10 cellular contexts compared by ENCODE assay signal in genomic region chr3:133547432-133548041, GRCh38. TPM values are rescaled to one million over a fixed set of nuclear protein-coding genes. Genes with fewer than 3 reads are reported as not detected.
DNase-seq lines count a peak whose midpoint lies in the region; ATAC-seq, FAIRE-seq and TF ChIP-seq lines count a peak whose summit lies in the region.
"Had no signal": no experiment of that assay in that cellular context is flagged by ENCODE, and none has a peak within 500 bp of the region (broad histone marks: within the 10 kb centered on the region; RNA-seq: fewer than 3 reads in every experiment).

No MANE protein-coding gene starts in this region.

- H4K20me1 ChIP-seq in SU-DHL-6 (ENCODE audit: low read depth, low read length), result no peaks in the 10 kb centered on the region

- peaks cover 12% of the 10 kb centered on the region for H3K4me1 Mint-ChIP-seq in progenitor cell of endocrine pancreas (ENCODE audit: low read depth)
- no peaks in the 10 kb centered on the region for H3K4me1 Mint-ChIP-seq in T-helper 2 cell treated with Interferon-gamma antibody and Interleukin-4, amounts not matched to agents 5 μg/mL and 100 μg/mL, for 36 hours (ENCODE audit: low read depth)

- H3F3A ChIP-seq in SU-DHL-6 (ENCODE audit: insufficient read depth), result no peaks in the 10 kb centered on the region

- H3K36me3 ChIP-seq in SU-DHL-6 (ENCODE audit: low read length) (no peaks in the 10 kb centered on the region), heart right ventricle (no peaks in the 10 kb centered on the region)

- H3K9me3 ChIP-seq in SU-DHL-6 (ENCODE audit: insufficient read depth, low read length) (no peaks in the 10 kb centered on the region), heart right ventricle (peaks cover 0 to 7% (median 0%) of the 10 kb centered on the region in 11 donors)

- 59 to 69% methylated on average over 3 of the region's 3 CpGs for WGBS in heart right ventricle, 2 donors

- H3K27me3 Mint-ChIP-seq in progenitor cell of endocrine pancreas, result no peaks in the 10 kb centered on the region
- H3K27me3 Mint-ChIP-seq in T-helper 2 cell treated with Interferon-gamma antibody and Interleukin-4, amounts not matched to agents 5 μg/mL and 100 μg/mL, for 36 hours (ENCODE audit: low read depth), result peaks cover 2% of the 10 kb centered on the region

- ATAC-seq in heart right ventricle, result peak; percentile 50 to 82 (median 67)

- H3K27ac Mint-ChIP-seq in progenitor cell of endocrine pancreas, result peak overlapping the region; percentile 79
- no peak overlapping the region for H3K27ac Mint-ChIP-seq in T-helper 2 cell treated with Interferon-gamma antibody and Interleukin-4, amounts not matched to agents 5 μg/mL and 100 μg/mL, for 36 hours

- H3K27me3 ChIP-seq in SU-DHL-6 (ENCODE audit: low read length), result no peaks in the 10 kb centered on the region
- no peaks in the 10 kb centered on the region for H3K27me3 ChIP-seq in heart right ventricle

- H3K4me3 ChIP-seq in SU-DHL-6 (ENCODE audit: insufficient read depth, low read length, poor library complexity, severe bottlenecking) (no peak overlapping the region), heart right ventricle (no peak overlapping the region)

- H3K27ac ChIP-seq in SU-DHL-6 (ENCODE audit: low read depth, low read length) (0 out of 2 replicates have a peak overlapping the region, but pooled peaks have one; percentile 11), heart right ventricle (peak overlapping the region in 9 of 10 donors; percentile 27 to 83 (median 60))

- no peak overlapping the region for H3K4me2 ChIP-seq in SU-DHL-6 (ENCODE audit: low read depth, low read length, poor library complexity, severe bottlenecking)

- H3K4me3 Mint-ChIP-seq in progenitor cell of endocrine pancreas (ENCODE audit: low read depth), result no peak overlapping the region
- no peak overlapping the region for H3K4me3 Mint-ChIP-seq in T-helper 2 cell treated with Interferon-gamma antibody and Interleukin-4, amounts not matched to agents 5 μg/mL and 100 μg/mL, for 36 hours

- H3K4me1 ChIP-seq in heart right ventricle, result peaks cover 5 to 20% (median 14%) of the 10 kb centered on the region in 9 donors

- no peak for TF ChIP-seq CTCF in SU-DHL-6 (IDR thresholded peaks at IDR 0.05; ENCODE audit: insufficient read depth, low read length, poor library complexity, severe bottlenecking)
- TF ChIP-seq CTCF in heart right ventricle (IDR thresholded peaks at IDR 0.05), result no peak
- no peak for TF ChIP-seq CTCF in progenitor cell of endocrine pancreas (IDR thresholded peaks at IDR 0.05; ENCODE audit: unreplicated experiment)
- TF ChIP-seq CTCF in GM10266 (IDR thresholded peaks at IDR 0.05; ENCODE audit: control insufficient read depth, insufficient read depth, low read depth, missing control alignments), result no peak

- H3K9ac ChIP-seq in SU-DHL-6 (ENCODE audit: low read length), result no peak overlapping the region

- peak; percentile 89 for FAIRE-seq in G401.6 (lab: Jason Lieb, UNC)

- H3K79me2 ChIP-seq in SU-DHL-6 (ENCODE audit: insufficient read depth, low read length), result no peaks in the 10 kb centered on the region

- DNase-seq in heart right ventricle, result no peak
- no peak for DNase-seq in progenitor cell of endocrine pancreas (ENCODE audit: low spot score, unreplicated experiment)
- no peak for DNase-seq in cerebellum (ENCODE audit: low spot score)
- DNase-seq in GM10266 (ENCODE audit: extremely low spot score), result no peak
- DNase-seq in GOT3 (lab: John Stamatoyannopoulos, UW), result no peak
- no peak for DNase-seq in T-helper 2 cell treated with Interferon-gamma antibody and Interleukin-4, amounts not matched to agents 5 μg/mL and 100 μg/mL, for 36 hours (ENCODE audit: low spot score)
- DNase-seq: caudate nucleus, T-helper 9 cell had no signal

- no peaks in the 10 kb centered on the region for H3K9me2 ChIP-seq in SU-DHL-6 (replicated peaks; ENCODE audit: insufficient read depth, low read length)

- H2AFZ ChIP-seq in SU-DHL-6 (ENCODE audit: low read depth, low read length, severe bottlenecking), result no peak overlapping the region

- H3K9me3 Mint-ChIP-seq in progenitor cell of endocrine pancreas (ENCODE audit: low read depth), result no peaks in the 10 kb centered on the region
- no peaks in the 10 kb centered on the region for H3K9me3 Mint-ChIP-seq in T-helper 2 cell treated with Interferon-gamma antibody and Interleukin-4, amounts not matched to agents 5 μg/mL and 100 μg/mL, for 36 hours

- H3K36me3 Mint-ChIP-seq in progenitor cell of endocrine pancreas (ENCODE audit: insufficient read depth), result no peaks in the 10 kb centered on the region
- H3K36me3 Mint-ChIP-seq in T-helper 2 cell treated with Interferon-gamma antibody and Interleukin-4, amounts not matched to agents 5 μg/mL and 100 μg/mL, for 36 hours (ENCODE audit: low read depth), result no peaks in the 10 kb centered on the region

- intact Hi-C loops in heart right ventricle (cut with DNase I), result no loop called here

RNA-seq across cellular contexts. Expression of gene CDV3, which starts 25.9 kb away (rescaled TPM):
- total RNA-seq in heart right ventricle (100 to 1,000 TPM; 125 to 182 (median 153) TPM), progenitor cell of endocrine pancreas (175 and 177 TPM in 2 replicates), cerebellum (71.0 TPM)
- 10 to 100 TPM; 27.9 to 83.5 TPM for polyA plus RNA-seq in heart right ventricle
